19 cellular contexts compared by ENCODE assay signal in genomic region chr17:17816831-17817551, GRCh38. TPM values are rescaled to one million over a fixed set of nuclear protein-coding genes. Genes with fewer than 3 reads are reported as not detected.
A peak's percentile ranks its signal among the peaks of the same experiment; 100 is the strongest.
DNase-seq lines count a peak whose midpoint lies in the region; ATAC-seq, FAIRE-seq and TF ChIP-seq lines count a peak whose summit lies in the region.
"Had no signal": no experiment of that assay in that cellular context is flagged by ENCODE, and none has a peak within 500 bp of the region (broad histone marks: within the 10 kb centered on the region; RNA-seq: fewer than 3 reads in every experiment).

No MANE protein-coding gene starts in this region.

- H3K9ac ChIP-seq in HCT116 (ENCODE audit: low read length): no peak overlapping the region
- peak overlapping the region; percentile 87 for H3K9ac ChIP-seq in neuronal stem cell (ENCODE audit: low read depth, low read length, poor library complexity)

- WGBS in A549 (ENCODE audit: missing lambda C conversion rate): 87% methylated on average over 24 of the region's 24 CpGs
- WGBS in neuronal stem cell (ENCODE audit: extremely low coverage in 2 of 2, insufficient read length in 2 of 2, insufficient replicate concordance in 1 of 2), 2 donors: no CpG with 5 or more reads among the region's 24 CpGs
- WGBS in spleen, 5 donors: 91 to 95% (median 93%) methylated on average over 18 to 24 of the region's 24 CpGs

- no peak overlapping the region for H2BK15ac ChIP-seq in neuronal stem cell (ENCODE audit: low read length)

- peaks cover 30 to 77% of the 10 kb centered on the region in 2 experiments for H3K36me3 ChIP-seq in HCT116 (ENCODE audit: control insufficient read depth in 1 of 2, insufficient read depth in 2 of 2, low read length in 2 of 2)
- peaks cover 67 to 70% of the 10 kb centered on the region in 2 donors for H3K36me3 ChIP-seq in neuronal stem cell (replicated peaks in 1 of 2; ENCODE audit: control insufficient read depth in 2 of 2, insufficient read depth in 2 of 2, low read length in 2 of 2)
- peaks cover 0 to 82% (median 56%) of the 10 kb centered on the region in 6 donors for H3K36me3 ChIP-seq in spleen

- no peak overlapping the region for H3K4me2 ChIP-seq in A549
- H3K4me2 ChIP-seq in HCT116 (ENCODE audit: low read length): no peak overlapping the region
- H3K4me2 ChIP-seq in neuronal stem cell (ENCODE audit: insufficient read depth, low read length, poor library complexity, severe bottlenecking): no peak overlapping the region
- H3K4me2 ChIP-seq: hepatocyte had no signal

- intact Hi-C loops in HCT116 (cut with micrococcal nuclease): no loop called here
- intact Hi-C loops in spleen (cut with DNase I; ENCODE audit: low total_unique reads): loop anchor here (10.0 kb wide), 1 partner anchor 98 kb away; no protein-coding TSS in a partner anchor

- no peak overlapping the region for H3K27ac Mint-ChIP-seq in chondrocyte (ENCODE audit: unreplicated experiment)
- H3K27ac Mint-ChIP-seq: activated CD4-positive, alpha-beta T cell treated with anti-CD3 and anti-CD28 coated beads, Interleukin-2, amount 10 ng/mL, durations not matched to agents 24 days and 14 days had no signal

- H3K9me3 ChIP-seq in A549 (no peaks in the 10 kb centered on the region), HCT116 (ENCODE audit: control insufficient read depth in 1 of 2, insufficient read depth in 1 of 2, low read depth in 1 of 2, low read length in 2 of 2) (no peaks in the 10 kb centered on the region), neuronal stem cell (replicated peaks in 1 of 2; ENCODE audit: control insufficient read depth in 2 of 2, insufficient read depth in 1 of 2, low read depth in 1 of 2, low read length in 2 of 2) (no peaks in the 10 kb centered on the region), spleen (no peaks in the 10 kb centered on the region)
- H3K9me3 ChIP-seq: body of pancreas, pancreas had no signal

- no peak for DNase-seq in A549 (ENCODE audit: low read depth in 1 of 2, low spot score in 1 of 2)
- no peak for DNase-seq in HCT116 (ENCODE audit: low read depth, low spot score)
- DNase-seq in chondrocyte (ENCODE audit: low spot score): no peak
- no peak for DNase-seq in neuronal stem cell (ENCODE audit: low spot score)
- DNase-seq in erythroblast (lab: John Stamatoyannopoulos, UW): no peak
- no peak for DNase-seq in UCSD-AML1 (lab: John Stamatoyannopoulos, UW; ENCODE audit: unreplicated experiment)
- DNase-seq in spleen: no peak
- DNase-seq: activated CD4-positive, alpha-beta T cell treated with anti-CD3 and anti-CD28 coated beads, Interleukin-2, amount 10 ng/mL, durations not matched to agents 24 days and 14 days; activated naive CD4-positive, alpha-beta T cell treated with Interleukin-2 at 50 U/mL for 16 hours; body of pancreas; DMS 273 treated with DMSO at 0.1 percent for 48 hours; effector CD4-positive, alpha-beta T cell; HCEC 1CT; NCI-H187 treated with DMSO at 0.1 percent for 48 hours; NCI-H510A treated with DMSO at 0.1 percent for 48 hours; stimulated activated naive CD4-positive, alpha-beta T cell treated with Interleukin-2 at 50 U/mL for 16 hours had no signal

- no peak for TF ChIP-seq EP300 in A549 (IDR thresholded peaks at IDR 0.05)

- no peaks in the 10 kb centered on the region for H3K9me3 Mint-ChIP-seq in chondrocyte (ENCODE audit: low read depth)
- H3K9me3 Mint-ChIP-seq: activated CD4-positive, alpha-beta T cell treated with anti-CD3 and anti-CD28 coated beads, Interleukin-2, amount 10 ng/mL, durations not matched to agents 24 days and 14 days had no signal

- H4K20me1 ChIP-seq in HCT116 (ENCODE audit: insufficient read depth): no peaks in the 10 kb centered on the region; the same call in 1 of the 2 replicates

- H3K27me3 ChIP-seq in HCT116 (ENCODE audit: insufficient read depth, low read length) (no peaks in the 10 kb centered on the region), neuronal stem cell (ENCODE audit: control insufficient read depth in 3 of 3, insufficient read depth in 3 of 3, low read depth in 1 of 3, low read length in 3 of 3) (no peaks in the 10 kb centered on the region), spleen (replicated peaks in 1 of 7) (no peaks in the 10 kb centered on the region)
- H3K27me3 ChIP-seq: body of pancreas, hepatocyte, pancreas had no signal

- H3K4me3 ChIP-seq in A549 (no peak overlapping the region), HCT116 (replicated peaks in 1 of 2; ENCODE audit: low read depth in 1 of 2, low read length in 2 of 2) (no peak overlapping the region), neuronal stem cell (ENCODE audit: low read length in 2 of 2) (no peak overlapping the region), spleen (no peak overlapping the region)
- H3K4me3 ChIP-seq: body of pancreas, hepatocyte, pancreas had no signal

- CTCF ChIA-PET in A549 (lab: Yijun Ruan, JAX) (interaction anchor here (0.8 to 30.5 kb wide), 5 partner anchors 9 to 101 kb away, joined by 3 to 859 read pairs (median 57); partner anchors contain the start of gene SREBF1), HCT116 (lab: Charles Lee) (no interaction called here)

- TF ChIP-seq RAD21 in A549 (conservative IDR thresholded peaks at IDR 0.05 in 1 of 2, IDR thresholded peaks at IDR 0.05 in 1 of 2) (no peak; a peak in 1 of 5 replicates), HCT116 (IDR thresholded peaks at IDR 0.05; ENCODE audit: low read depth) (no peak)

- POLR2A ChIA-PET in A549 (lab: Yijun Ruan, JAX): interaction anchor here (1.4 to 6.1 kb wide), 2 partner anchors 19 to 102 kb away, joined by 5 to 105 read pairs; partner anchors contain the start of gene SREBF1
- POLR2A ChIA-PET in HCT116 (lab: Charles Lee): no interaction called here

- H3K4me1 ChIP-seq in A549: peaks cover 76% of the 10 kb centered on the region
- H3K4me1 ChIP-seq in HCT116 (ENCODE audit: control insufficient read depth in 1 of 2, insufficient read depth in 2 of 2, low read length in 2 of 2): peaks cover 46% of the 10 kb centered on the region in 2 experiments
- peaks cover 16 to 29% of the 10 kb centered on the region in 2 donors for H3K4me1 ChIP-seq in neuronal stem cell (ENCODE audit: control insufficient read depth in 2 of 2, insufficient read depth in 1 of 2, low read depth in 1 of 2, low read length in 2 of 2)
- peaks cover 11 to 66% (median 28%) of the 10 kb centered on the region in 6 donors for H3K4me1 ChIP-seq in spleen

- H2BK12ac ChIP-seq in neuronal stem cell (ENCODE audit: low read length): no peak overlapping the region

- peak overlapping the region; percentile 82 for H2AK5ac ChIP-seq in neuronal stem cell (ENCODE audit: low read depth, low read length)

- peak overlapping the region; percentile 3 for H3K23ac ChIP-seq in neuronal stem cell (ENCODE audit: low read depth, low read length, poor library complexity)

- H3K79me2 ChIP-seq in HCT116 (ENCODE audit: insufficient read depth, low read length): peaks cover 54% of the 10 kb centered on the region

- H4K8ac ChIP-seq in neuronal stem cell (ENCODE audit: low read depth, low read length): no peak overlapping the region

- no peak for TF ChIP-seq POLR2A in A549 (IDR thresholded peaks at IDR 0.05; ENCODE audit: low read length)
- no peak for TF ChIP-seq POLR2A in HCT116 (IDR thresholded peaks at IDR 0.05; ENCODE audit: borderline replicate concordance, extremely low read depth, insufficient read depth, insufficient read length)
- TF ChIP-seq POLR2A in erythroblast (IDR thresholded peaks at IDR 0.05; ENCODE audit: low read length): no peak
- TF ChIP-seq POLR2A in spleen (IDR thresholded peaks at IDR 0.05): no peak

- H4K91ac ChIP-seq in neuronal stem cell (ENCODE audit: low read depth, low read length, poor library complexity): no peak overlapping the region

- H2BK120ac ChIP-seq in neuronal stem cell (ENCODE audit: low read depth, low read length): no peak overlapping the region

- H3K18ac ChIP-seq in neuronal stem cell (ENCODE audit: low read length): peak overlapping the region; percentile 84

- H2BK5ac ChIP-seq in neuronal stem cell (ENCODE audit: low read length): no peak overlapping the region

- peaks cover 12% of the 10 kb centered on the region for H3K4me1 Mint-ChIP-seq in chondrocyte (ENCODE audit: low read depth)

- H3K14ac ChIP-seq in neuronal stem cell (ENCODE audit: low read length): no peak overlapping the region

- BruUV-seq in HCT116 (replicated peaks; lab: Mats Ljungman, UMichigan): no TSS peak

- peak overlapping the region; percentile 8 for H3K4ac ChIP-seq in neuronal stem cell (ENCODE audit: low read length)

- H3K36me3 Mint-ChIP-seq in chondrocyte (ENCODE audit: low read depth): peaks cover 2% of the 10 kb centered on the region

- no peak overlapping the region for H2AFZ ChIP-seq in HCT116 (ENCODE audit: low read depth, low read length, poor library complexity, severe bottlenecking)
- no peak overlapping the region for H2AFZ ChIP-seq in neuronal stem cell (ENCODE audit: low read length)
- H2AFZ ChIP-seq: hepatocyte had no signal

- no peaks in the 10 kb centered on the region for H3K27me3 Mint-ChIP-seq in chondrocyte (ENCODE audit: low read depth)
- H3K27me3 Mint-ChIP-seq: activated CD4-positive, alpha-beta T cell treated with anti-CD3 and anti-CD28 coated beads, Interleukin-2, amount 10 ng/mL, durations not matched to agents 24 days and 14 days had no signal

- RAD21 ChIA-PET in HCT116 (lab: Charles Lee; ENCODE audit: low non-redundant PET in 1 of 2, low total read pairs in 2 of 2, uncharacterized antibody in 2 of 2, unreplicated experiment in 2 of 2): no interaction called here

- FAIRE-seq in A549 (lab: Jason Lieb, UNC): no peak
- FAIRE-seq: pancreas had no signal

- no peak overlapping the region for H3K4me3 Mint-ChIP-seq in chondrocyte (ENCODE audit: unreplicated experiment)
- H3K4me3 Mint-ChIP-seq: activated CD4-positive, alpha-beta T cell treated with anti-CD3 and anti-CD28 coated beads, Interleukin-2, amount 10 ng/mL, durations not matched to agents 24 days and 14 days had no signal

- no peaks in the 10 kb centered on the region for H3K9me2 ChIP-seq in HCT116 (ENCODE audit: insufficient read depth)

- TF ChIP-seq CTCF in A549 (IDR thresholded peaks at IDR 0.05) (0 out of 3 replicates have a peak, but pooled peaks have one; percentile 8), HCT116 (IDR thresholded peaks at IDR 0.05 in 2 of 3, conservative IDR thresholded peaks at IDR 0.05 in 1 of 3; ENCODE audit: borderline replicate concordance in 1 of 3, insufficient read depth in 1 of 3, low read depth in 2 of 3, low read length in 2 of 3) (no peak), chondrocyte (IDR thresholded peaks at IDR 0.05) (peak; percentile 24), spleen (IDR thresholded peaks at IDR 0.05 in 8 of 11, conservative IDR thresholded peaks at IDR 0.05 in 3 of 11) (no peak)

- ATAC-seq in A549 (peak in 1 of 2 experiments; percentile 4; a peak in 1 of 6 replicates), HCT116 (no peak), HG03520 (IDR thresholded peaks at IDR 0.05; ENCODE audit: unreplicated experiment) (no peak)
- ATAC-seq: pancreas had no signal

- H3K27ac ChIP-seq in A549 (peak overlapping the region in 1 of 2 experiments; percentile 93; a peak in 3 of 6 replicates), HCT116 (ENCODE audit: low read depth, low read length) (peak overlapping the region; percentile 41; the same call in 1 of the 2 replicates), neuronal stem cell (replicated peaks; ENCODE audit: low read length) (peak overlapping the region; percentile 9), spleen (no peak overlapping the region)
- H3K27ac ChIP-seq: hepatocyte, pancreas had no signal

- peaks cover 20% of the 10 kb centered on the region for H3K79me1 ChIP-seq in neuronal stem cell (ENCODE audit: low read depth, low read length)

RNA-seq across cellular contexts. Expression of gene SREBF1, which starts 19.8 kb away (rescaled TPM):
- 47.4 and 54.6 TPM in 2 replicates for polyA plus RNA-seq in A549 (2011; rRNA removed)
- 52.7 and 75.7 TPM in 2 replicates for polyA plus RNA-seq in A549 (2012; cell fraction: cytosol; rRNA removed)
- polyA plus RNA-seq in A549 (2012; cell fraction: nucleus; rRNA removed): 415 and 599 TPM in 2 replicates
- polyA plus RNA-seq in A549 (2017; fragmentation: RNase III; extraction: RNeasy Plus Mini Kit Qiagen cat#74134 plus additional on column Dnase treatment): 90.3 to 175 TPM (median 159 TPM) in 3 replicates
- polyA minus RNA-seq in A549 (2011; rRNA and poly(A)+ RNA removed): 75.5 and 133 TPM in 2 replicates
- 298 TPM for total RNA-seq in HCT116 (2021; ENCODE audit: unreplicated experiment)
- polyA plus RNA-seq in HCT116 (2012): 252 and 301 TPM in 2 replicates
- total RNA-seq in chondrocyte: 22.8 to 26.7 TPM (median 23.4 TPM) in 3 replicates
- 57.8 TPM for polyA plus RNA-seq in neuronal stem cell (2013, experiment 1 of 2)
- 61.7 TPM for polyA plus RNA-seq in neuronal stem cell (2013, experiment 2 of 2)
- 10 to 100 TPM; 35.4 to 74.8 (median 56.7) TPM for total RNA-seq in spleen
- polyA plus RNA-seq in spleen: 10 to 100 TPM; 25.0 to 38.2 (median 33.7) TPM

Comparison
In these comparisons a context has a peak if more than half of its experiments do, and no peak if none do; other contexts are left out.
1. H3K27ac ChIP-seq: peak in HCT116 (single experiment) and neuronal stem cell (single experiment); none in spleen (0 of 8).
2. CTCF ChIP-seq: peak in A549 (single experiment) and chondrocyte (single experiment); none in HCT116 (0 of 3) and spleen (0 of 11).
3. Of the 6 proteins assayed by ChIP-seq in both A549 and HCT116: peak only in A549: CTCF; only in HCT116: none; in both: none; in neither: 5.